8 cellular contexts compared by ENCODE assay signal in genomic region chr7:100435401-100436304, GRCh38. TPM values are rescaled to one million over a fixed set of nuclear protein-coding genes. Genes with fewer than 3 reads are reported as not detected.
DNase-seq lines count a peak whose midpoint lies in the region; ATAC-seq lines count a peak whose summit lies in the region.

No MANE protein-coding gene starts in this region.

- DNase-seq in ACHN = peak; percentile 50
- peak; percentile 73 for DNase-seq in RPMI8226
- peak; percentile 61 for DNase-seq in adipocyte (ENCODE audit: low read depth)
- DNase-seq in right cardiac atrium = peak; percentile 40 to 72 (median 71)
- DNase-seq in sciatic nerve (ENCODE audit: low spot score) = peak; percentile 71
- DNase-seq in midbrain (lab: John Stamatoyannopoulos, UW) = no peak

- intact Hi-C loops in right cardiac atrium (cut with DNase I) (no loop called here), sciatic nerve (cut with DNase I) (no loop called here)

- H3K4me1 ChIP-seq in adipocyte (ENCODE audit: control insufficient read depth, insufficient read depth, low read length) = peaks cover 27% of the 10 kb centered on the region
- peaks cover 12% of the 10 kb centered on the region for H3K4me1 ChIP-seq in right cardiac atrium (ENCODE audit: control insufficient read depth, insufficient read depth, low read length)

- peak; percentile 3 for ATAC-seq in GM18519 (IDR thresholded peaks at IDR 0.05; ENCODE audit: low FRiP score, unreplicated experiment)
- peak; percentile 23 for ATAC-seq in HG03039 (IDR thresholded peaks at IDR 0.05; ENCODE audit: unreplicated experiment)
- peak; percentile 15 to 37 for ATAC-seq in right cardiac atrium
- ATAC-seq in sciatic nerve = no peak

- peak overlapping the region; percentile 90 for H3K27ac ChIP-seq in right cardiac atrium (ENCODE audit: low read length)

- H3K27me3 ChIP-seq in adipocyte (replicated peaks; ENCODE audit: control insufficient read depth, insufficient read depth, low read length) = no peaks in the 10 kb centered on the region
- no peaks in the 10 kb centered on the region for H3K27me3 ChIP-seq in right cardiac atrium (ENCODE audit: control insufficient read depth, insufficient read depth)

- no peaks in the 10 kb centered on the region for H3K9me3 ChIP-seq in adipocyte (ENCODE audit: control insufficient read depth, low read length)
- no peaks in the 10 kb centered on the region for H3K9me3 ChIP-seq in right cardiac atrium (ENCODE audit: control insufficient read depth, low read length)

- peak overlapping the region; percentile 95 for H3K9ac ChIP-seq in adipocyte (ENCODE audit: low read length)

- H3K36me3 ChIP-seq in adipocyte (ENCODE audit: control insufficient read depth, insufficient read depth, low read length, severe bottlenecking) = peaks cover 30% of the 10 kb centered on the region

- in situ Hi-C loops in ACHN (cut with HindIII; ENCODE audit: low pct_ligation_motif_present, low pct_unique_long_range_greater_than_20kb, low sequenced_read_pairs) = no loop called here

- peak overlapping the region; percentile 92 for H3K4me3 ChIP-seq in adipocyte (ENCODE audit: low read length)
- H3K4me3 ChIP-seq in right cardiac atrium (ENCODE audit: low read length) = peak overlapping the region; percentile 93

- 2% methylated on average over 81 of the region's 81 CpGs for WGBS in right cardiac atrium

RNA-seq across cellular contexts. Expression of gene PPP1R35, which starts 0.6 kb away (rescaled TPM):
- total RNA-seq in right cardiac atrium (10 to 100 TPM; 14.8 to 17.7 (median 16.5) TPM), sciatic nerve (25.3 TPM)
- 20.3 TPM for polyA plus RNA-seq in right cardiac atrium

RNA-seq across cellular contexts. Expression of gene MEPCE, which starts 6.0 kb away (rescaled TPM):
- total RNA-seq in right cardiac atrium (10 to 100 TPM; 18.7 to 24.6 (median 23.2) TPM), sciatic nerve (37.0 TPM)
- polyA plus RNA-seq in right cardiac atrium = 20.4 TPM

RNA-seq across cellular contexts. Expression of gene ZCWPW1, which starts 7.2 kb away (rescaled TPM):
- total RNA-seq in right cardiac atrium = 1 to 10 TPM; 3.5 to 5.3 (median 4.4) TPM
- polyA plus RNA-seq in right cardiac atrium = 4.9 TPM
- 8.0 TPM for total RNA-seq in sciatic nerve

RNA-seq across cellular contexts. Expression of gene SPACDR, which starts 28.4 kb away (rescaled TPM):
- total RNA-seq in right cardiac atrium = under 1 TPM in 1 of 4 donors, not detected in 3; 0.44 TPM
- 0.11 TPM for polyA plus RNA-seq in right cardiac atrium
- 3.6 TPM for total RNA-seq in sciatic nerve

RNA-seq across cellular contexts. Expression of gene TSC22D4, which starts 43.4 kb away (rescaled TPM):
- total RNA-seq in right cardiac atrium = 10 to 100 TPM; 36.7 to 63.6 (median 48.6) TPM
- 61.2 TPM for polyA plus RNA-seq in right cardiac atrium
- 148 TPM for total RNA-seq in sciatic nerve
